ENCODE assay signal across 17 cellular contexts in genomic region chr6:101513181-101513580, GRCh38.
DNase-seq lines count a peak whose midpoint lies in the region; TF ChIP-seq lines count a peak whose summit lies in the region.
"Had no signal": no experiment of that assay in that cellular context is flagged by ENCODE, and none has a peak within 500 bp of the region (broad histone marks: within the 10 kb centered on the region; RNA-seq: fewer than 3 reads in every experiment).

No MANE protein-coding gene starts in this region.

- DNase-seq in Calu3 = no peak
- peak; percentile 16 for DNase-seq in NCI-H524 treated with DMSO at 0.1 percent for 48 hours (lab: John Stamatoyannopoulos, UW)
- DNase-seq in WERI-Rb-1 = no peak
- DNase-seq in T-helper 2 cell treated with Interferon-gamma antibody and Interleukin-4, amounts not matched to agents 5 μg/mL and 100 μg/mL, for 36 hours (ENCODE audit: low spot score) = no peak
- no peak for DNase-seq in activated CD4-positive, CD25-positive, alpha-beta regulatory T cell (lab: John Stamatoyannopoulos, UW)
- no peak for DNase-seq in MV-4-11 (lab: John Stamatoyannopoulos, UW)
- DNase-seq in ureter (ENCODE audit: low spot score) = no peak
- DNase-seq: AML-193; CD4-positive, alpha-beta memory T cell; COR-L47; DMS53; GM23248; H7; KG1 had no signal

- intact Hi-C loops in Calu3 (cut with micrococcal nuclease; ENCODE audit: unreplicated experiment) = no loop called here

- no peaks in the 10 kb centered on the region for H3K27me3 Mint-ChIP-seq in Calu3 (ENCODE audit: unreplicated experiment)
- no peaks in the 10 kb centered on the region for H3K27me3 Mint-ChIP-seq in T-helper 2 cell treated with Interferon-gamma antibody and Interleukin-4, amounts not matched to agents 5 μg/mL and 100 μg/mL, for 36 hours (ENCODE audit: low read depth)
- H3K27me3 Mint-ChIP-seq: CD4-positive, alpha-beta memory T cell; IgD-negative memory B cell had no signal

- H3K27me3 ChIP-seq in WERI-Rb-1 (ENCODE audit: insufficient read depth, low read depth, severe bottlenecking) = no peaks in the 10 kb centered on the region

- BruUV-seq in Calu3 (replicated peaks; lab: Mats Ljungman, UMichigan) = no TSS peak

- H3K9me3 ChIP-seq in WERI-Rb-1 (ENCODE audit: severe bottlenecking) = no peaks in the 10 kb centered on the region
- H3K9me3 ChIP-seq: A549 had no signal

- H3K4me3 ChIP-seq in WERI-Rb-1 (ENCODE audit: low read depth, low read length) = no peak overlapping the region
- H3K4me3 ChIP-seq: A549, GM23248 had no signal

- TF ChIP-seq CTCF in Calu3 (IDR thresholded peaks at IDR 0.05; ENCODE audit: unreplicated experiment) = no peak
- TF ChIP-seq CTCF in WERI-Rb-1 (IDR thresholded peaks at IDR 0.05; ENCODE audit: low read depth, low read length) = no peak

- no peaks in the 10 kb centered on the region for H3K36me3 Mint-ChIP-seq in Calu3 (ENCODE audit: insufficient read depth, unreplicated experiment)
- no peaks in the 10 kb centered on the region for H3K36me3 Mint-ChIP-seq in T-helper 2 cell treated with Interferon-gamma antibody and Interleukin-4, amounts not matched to agents 5 μg/mL and 100 μg/mL, for 36 hours (ENCODE audit: low read depth)
- H3K36me3 Mint-ChIP-seq: CD4-positive, alpha-beta memory T cell; IgD-negative memory B cell had no signal

- CTCF ChIA-PET in Calu3 (lab: Charles Lee) = no interaction called here

- H3K9me3 Mint-ChIP-seq in Calu3 (ENCODE audit: low read depth, unreplicated experiment) = no peaks in the 10 kb centered on the region
- no peaks in the 10 kb centered on the region for H3K9me3 Mint-ChIP-seq in T-helper 2 cell treated with Interferon-gamma antibody and Interleukin-4, amounts not matched to agents 5 μg/mL and 100 μg/mL, for 36 hours

- H3K27ac Mint-ChIP-seq in Calu3 (ENCODE audit: unreplicated experiment) = no peak overlapping the region
- no peak overlapping the region for H3K27ac Mint-ChIP-seq in T-helper 2 cell treated with Interferon-gamma antibody and Interleukin-4, amounts not matched to agents 5 μg/mL and 100 μg/mL, for 36 hours
- H3K27ac Mint-ChIP-seq: CD4-positive, alpha-beta memory T cell; IgD-negative memory B cell had no signal

- no peaks in the 10 kb centered on the region for H3K36me3 ChIP-seq in WERI-Rb-1

- peak overlapping the region; percentile 49 for H3K27ac ChIP-seq in WERI-Rb-1
- H3K27ac ChIP-seq: A549, C4-2B, GM23248 had no signal

- H3K4me1 Mint-ChIP-seq in Calu3 (ENCODE audit: low read depth, unreplicated experiment) = peaks cover 14% of the 10 kb centered on the region
- H3K4me1 Mint-ChIP-seq in T-helper 2 cell treated with Interferon-gamma antibody and Interleukin-4, amounts not matched to agents 5 μg/mL and 100 μg/mL, for 36 hours (ENCODE audit: low read depth) = no peaks in the 10 kb centered on the region
- H3K4me1 Mint-ChIP-seq: CD4-positive, alpha-beta memory T cell; IgD-negative memory B cell had no signal

- H3K4me3 Mint-ChIP-seq in Calu3 (ENCODE audit: low read depth, unreplicated experiment) = peak overlapping the region; percentile 12
- no peak overlapping the region for H3K4me3 Mint-ChIP-seq in T-helper 2 cell treated with Interferon-gamma antibody and Interleukin-4, amounts not matched to agents 5 μg/mL and 100 μg/mL, for 36 hours
- H3K4me3 Mint-ChIP-seq: CD4-positive, alpha-beta memory T cell; IgD-negative memory B cell had no signal
